ENCODE assay signal across 9 cellular contexts in genomic region chr2:144950874-144951560, GRCh38.
DNase-seq lines count a peak whose midpoint lies in the region; ATAC-seq and TF ChIP-seq lines count a peak whose summit lies in the region.
"Had no signal": no experiment of that assay in that cellular context is flagged by ENCODE, and none has a peak within 500 bp of the region (broad histone marks: within the 10 kb centered on the region; RNA-seq: fewer than 3 reads in every experiment).

No MANE protein-coding gene starts in this region.

- no peak overlapping the region for H3K27ac ChIP-seq in gastrocnemius medialis

- peak; percentile 83 for DNase-seq in GM04504 (ENCODE audit: low read depth)
- peak; percentile 98 for DNase-seq in SK-MEL-5 (ENCODE audit: low read depth, low spot score)
- peak; percentile 92 for DNase-seq in fibroblast of pulmonary artery (ENCODE audit: low read depth)
- DNase-seq in gastrocnemius medialis, result no peak
- no peak for DNase-seq in NCI-H2196 treated with DMSO at 0.1 percent for 48 hours (lab: John Stamatoyannopoulos, UW; ENCODE audit: unreplicated experiment)
- no peak for DNase-seq in NCI-H510A treated with DMSO at 0.1 percent for 48 hours (lab: John Stamatoyannopoulos, UW)
- DNase-seq in DMS 273 (lab: John Stamatoyannopoulos, UW; ENCODE audit: unreplicated experiment), result no peak
- no peak for DNase-seq in NCI-H1105 treated with DMSO at 0.1 percent for 48 hours (lab: John Stamatoyannopoulos, UW)

- in situ Hi-C loops in SK-MEL-5 (cut with HindIII; ENCODE audit: low pct_unique_long_range_greater_than_20kb, low sequenced_read_pairs) (no loop called here), gastrocnemius medialis (cut with MboI; ENCODE audit: low sequenced_read_pairs in 4 of 4) (no loop called here)

- intact Hi-C loops in gastrocnemius medialis (cut with DNase I; ENCODE audit: low total_unique reads), result no loop called here

- no peaks in the 10 kb centered on the region for H3K27me3 ChIP-seq in gastrocnemius medialis

- TF ChIP-seq POLR2A in gastrocnemius medialis (IDR thresholded peaks at IDR 0.05), result no peak

- peak; percentile 52 to 61 for ATAC-seq in gastrocnemius medialis
- ATAC-seq: stimulated activated effector memory CD8-positive, alpha-beta T cell treated with anti-CD3 and anti-CD28 coated beads, Interleukin-12 subunit alpha, Interleukin-12 subunit beta, amount 100 ng/mL, for 72 hours had no signal

- no peak for TF ChIP-seq CTCF in fibroblast of pulmonary artery (IDR thresholded peaks at IDR 0.05; ENCODE audit: low read length, missing control alignments)
- no peak for TF ChIP-seq CTCF in gastrocnemius medialis (IDR thresholded peaks at IDR 0.05 in 4 of 5, conservative IDR thresholded peaks at IDR 0.05 in 1 of 5)

- H3K9me3 ChIP-seq in gastrocnemius medialis, result no peaks in the 10 kb centered on the region

- no peaks in the 10 kb centered on the region for H3K36me3 ChIP-seq in gastrocnemius medialis

- no peaks in the 10 kb centered on the region for H3K4me1 ChIP-seq in gastrocnemius medialis

- H3K4me3 ChIP-seq in fibroblast of pulmonary artery (replicated peaks; ENCODE audit: low read depth, low read length) (no peak overlapping the region), gastrocnemius medialis (no peak overlapping the region)

Comparison
In these comparisons a context has a peak if more than half of its experiments do, and no peak if none do; other contexts are left out.
1. DNase-seq: peak in GM04504 (single experiment), SK-MEL-5 (single experiment) and fibroblast of pulmonary artery (single experiment); none in gastrocnemius medialis (0 of 2), NCI-H2196 treated with DMSO at 0.1 percent for 48 hours (single experiment), NCI-H510A treated with DMSO at 0.1 percent for 48 hours (single experiment), DMS 273 (single experiment) and NCI-H1105 treated with DMSO at 0.1 percent for 48 hours (single experiment).